8 cellular contexts compared by ENCODE assay signal in genomic region chr19:36418287-36419001, GRCh38. TPM values are rescaled to one million over a fixed set of nuclear protein-coding genes. Genes with fewer than 3 reads are reported as not detected.
DNase-seq lines count a peak whose midpoint lies in the region; ATAC-seq and TF ChIP-seq lines count a peak whose summit lies in the region.

TSS of gene ZFP82 (minus strand) at chr19:36418644. CDS start at chr19:36409789, 8,855 bp downstream.

- peaks cover 20% of the 10 kb centered on the region for H3K4me1 Mint-ChIP-seq in central memory CD8-positive, alpha-beta T cell

- peak; percentile 97 for DNase-seq in GM03348 (ENCODE audit: low spot score)
- peak; percentile 30 for DNase-seq in NCI-H2107 treated with DMSO at 0.1 percent for 48 hours (lab: John Stamatoyannopoulos, UW; ENCODE audit: unreplicated experiment)
- DNase-seq in activated CD4-positive, CD25-positive, alpha-beta regulatory T cell treated with anti-CD3 and anti-CD28 coated beads, Interleukin-2, amount 50 U/mL, for 16 hours (ENCODE audit: low read depth, low spot score), result peak; percentile 54
- DNase-seq in central memory CD8-positive, alpha-beta T cell (ENCODE audit: low spot score in 2 of 2), result peak; percentile 54 to 67
- DNase-seq in kidney epithelial cell (ENCODE audit: low read depth), result no peak
- DNase-seq in stimulated activated CD4-positive, alpha-beta T cell treated with anti-CD3 and anti-CD28 coated beads, Interleukin-15, amount 100 ng/mL, for 1 hour (ENCODE audit: low read depth in 1 of 2, low spot score in 1 of 2), result peak; percentile 55 to 67

- ATAC-seq in HG02642 (IDR thresholded peaks at IDR 0.05; ENCODE audit: poor library complexity, unreplicated experiment) (peak; percentile 88), GM18517 (IDR thresholded peaks at IDR 0.05; ENCODE audit: unreplicated experiment) (no peak)
- peak; percentile 87 for ATAC-seq in central memory CD8-positive, alpha-beta T cell (replicated peaks; ENCODE audit: extremely low read depth, poor library complexity, severe bottlenecking)

- H3K27ac Mint-ChIP-seq in central memory CD8-positive, alpha-beta T cell (ENCODE audit: low read depth), result peak within 1 kb of the TSS; percentile 98

- no peak for TF ChIP-seq CTCF in kidney epithelial cell (IDR thresholded peaks at IDR 0.05; ENCODE audit: insufficient read depth, low read length, poor library complexity, severe bottlenecking)

- H3K36me3 ChIP-seq in kidney epithelial cell (ENCODE audit: control insufficient read depth, insufficient read depth, low read length), result no peaks in the 10 kb centered on the region

- peak within 1 kb of the TSS; percentile 98 for H3K4me3 Mint-ChIP-seq in central memory CD8-positive, alpha-beta T cell

- peaks cover 26% of the 10 kb centered on the region for H3K27me3 Mint-ChIP-seq in central memory CD8-positive, alpha-beta T cell

- H3K9me3 Mint-ChIP-seq in central memory CD8-positive, alpha-beta T cell, result no peaks in the 10 kb centered on the region

- H3K4me3 ChIP-seq in kidney epithelial cell (ENCODE audit: low read depth, low read length), result peak within 1 kb of the TSS; percentile 70

- peaks cover 2% of the 10 kb centered on the region for H3K36me3 Mint-ChIP-seq in central memory CD8-positive, alpha-beta T cell (ENCODE audit: insufficient read depth)

- H3K27me3 ChIP-seq in kidney epithelial cell (ENCODE audit: control insufficient read depth, insufficient read depth, low read length), result peaks cover 2% of the 10 kb centered on the region

RNA-seq across cellular contexts. Expression of gene ZFP82, which starts in this region (rescaled TPM):
- total RNA-seq in kidney epithelial cell, result 4.7 and 6.0 TPM in 2 replicates
